10 cellular contexts compared by ENCODE assay signal in the genomic region with DNA sequence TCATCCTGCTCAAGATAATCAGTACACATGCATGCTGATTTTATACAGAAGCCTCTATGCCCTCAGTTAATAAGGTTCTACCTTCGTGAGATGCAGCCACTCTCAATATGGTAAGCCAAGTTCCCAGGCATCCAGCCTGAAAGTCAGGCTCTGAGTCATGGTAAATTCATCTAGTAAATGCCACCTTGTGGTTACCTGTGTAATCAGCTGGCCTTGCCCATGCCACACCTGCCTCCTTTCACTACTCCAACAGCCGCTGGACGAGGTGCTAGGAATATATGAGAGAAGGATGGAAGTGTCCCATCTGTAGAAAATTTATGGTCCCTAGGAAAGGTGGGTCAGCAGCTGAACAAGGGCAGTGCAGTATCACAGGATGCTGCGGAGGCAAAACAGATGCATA.
DNase-seq lines count a peak whose midpoint lies in the region; ATAC-seq, FAIRE-seq and TF ChIP-seq lines count a peak whose summit lies in the region.
"Had no signal": no experiment of that assay in that cellular context is flagged by ENCODE, and none has a peak within 500 bp of the region (broad histone marks: within the 10 kb centered on the region; RNA-seq: fewer than 3 reads in every experiment).

No MANE protein-coding gene starts in this region.

- no peaks in the 10 kb centered on the region for H3K4me1 ChIP-seq in right lobe of liver

- no peak overlapping the region for H3K4me3 Mint-ChIP-seq in activated CD4-positive, alpha-beta memory T cell treated with anti-CD3 and anti-CD28 coated beads, Interleukin-2, amount 10 ng/mL, durations not matched to agents 7 days and 5 days

- no peaks in the 10 kb centered on the region for H3K27me3 Mint-ChIP-seq in activated CD4-positive, alpha-beta memory T cell treated with anti-CD3 and anti-CD28 coated beads, Interleukin-2, amount 10 ng/mL, durations not matched to agents 7 days and 5 days

- no peaks in the 10 kb centered on the region for H3K27me3 ChIP-seq in right lobe of liver

- no peak for TF ChIP-seq POLR2A in right lobe of liver (IDR thresholded peaks at IDR 0.05)

- no peaks in the 10 kb centered on the region for H3K4me1 Mint-ChIP-seq in activated CD4-positive, alpha-beta memory T cell treated with anti-CD3 and anti-CD28 coated beads, Interleukin-2, amount 10 ng/mL, durations not matched to agents 7 days and 5 days

- peak; percentile 46 for DNase-seq in DMS153 (lab: John Stamatoyannopoulos, UW)
- peak; percentile 90 for DNase-seq in LoVo (ENCODE audit: low spot score)
- no peak for DNase-seq in astrocyte of the spinal cord (ENCODE audit: low read depth, low spot score)
- no peak for DNase-seq in right lobe of liver
- DNase-seq in activated naive CD4-positive, alpha-beta T cell treated with anti-CD3 and anti-CD28 coated beads, Interleukin-2, amount 50 U/mL, for 16 hours: no peak
- no peak for DNase-seq in GM19239 (ENCODE audit: insufficient read length, low spot score)
- no peak for DNase-seq in activated CD4-positive, alpha-beta memory T cell treated with anti-CD3 and anti-CD28 coated beads, Interleukin-2, amount 10 ng/mL, durations not matched to agents 7 days and 5 days
- no peak for DNase-seq in GM20000 (ENCODE audit: low spot score)
- DNase-seq: activated naive CD4-positive, alpha-beta T cell had no signal

- ATAC-seq in right lobe of liver: peak in 3 of 4 donors; percentile 24 to 64 (median 40)

- in situ Hi-C loops in astrocyte of the spinal cord (cut with HindIII; ENCODE audit: low sequenced_read_pairs): no loop called here

- H3K4me3 ChIP-seq in astrocyte of the spinal cord (ENCODE audit: low read depth, low read length) (no peak overlapping the region), right lobe of liver (no peak overlapping the region)

- H3K27ac Mint-ChIP-seq in activated CD4-positive, alpha-beta memory T cell treated with anti-CD3 and anti-CD28 coated beads, Interleukin-2, amount 10 ng/mL, durations not matched to agents 7 days and 5 days: no peak overlapping the region

- H3K9me3 ChIP-seq in right lobe of liver: no peaks in the 10 kb centered on the region

- WGBS in right lobe of liver (ENCODE audit: insufficient coverage, low coverage, low lambda C conversion rate, missing lambda C conversion rate): 100% methylated on average over 2 of the region's 4 CpGs

- intact Hi-C loops in right lobe of liver (cut with DNase I): no loop called here

- H3K36me3 Mint-ChIP-seq in activated CD4-positive, alpha-beta memory T cell treated with anti-CD3 and anti-CD28 coated beads, Interleukin-2, amount 10 ng/mL, durations not matched to agents 7 days and 5 days (ENCODE audit: low read depth): no peaks in the 10 kb centered on the region

- POLR2A ChIA-PET in activated CD4-positive, alpha-beta memory T cell treated with anti-CD3 and anti-CD28 coated beads, Interleukin-2, amount 10 ng/mL, durations not matched to agents 7 days and 5 days (lab: Charles Lee): no interaction called here

- CTCF ChIA-PET in activated CD4-positive, alpha-beta memory T cell treated with anti-CD3 and anti-CD28 coated beads, Interleukin-2, amount 10 ng/mL, durations not matched to agents 7 days and 5 days (lab: Charles Lee): no interaction called here

- peaks cover 0 to 36% (median 4%) of the 10 kb centered on the region in 4 donors for H3K36me3 ChIP-seq in right lobe of liver

- H3K27ac ChIP-seq in right lobe of liver: no peak overlapping the region

- no peaks in the 10 kb centered on the region for H3K9me3 Mint-ChIP-seq in activated CD4-positive, alpha-beta memory T cell treated with anti-CD3 and anti-CD28 coated beads, Interleukin-2, amount 10 ng/mL, durations not matched to agents 7 days and 5 days

- TF ChIP-seq CTCF in astrocyte of the spinal cord (IDR thresholded peaks at IDR 0.05; ENCODE audit: low read depth, low read length) (peak; percentile 14), right lobe of liver (IDR thresholded peaks at IDR 0.05) (peak in 2 of 4 donors; percentile 7 to 20), GM20000 (IDR thresholded peaks at IDR 0.05; ENCODE audit: extremely low read depth, missing control alignments) (no peak)

- FAIRE-seq in GM19239 (lab: Jason Lieb, UNC): no peak
- FAIRE-seq: G401.6 had no signal

Comparison
In these comparisons a context has a peak if more than half of its experiments do, and no peak if none do; other contexts are left out.
1. DNase-seq: peak in DMS153 (single experiment) and LoVo (single experiment); none in astrocyte of the spinal cord (single experiment), right lobe of liver (0 of 3), activated naive CD4-positive, alpha-beta T cell treated with anti-CD3 and anti-CD28 coated beads, Interleukin-2, amount 50 U/mL, for 16 hours (single experiment), GM19239 (single experiment), activated CD4-positive, alpha-beta memory T cell treated with anti-CD3 and anti-CD28 coated beads, Interleukin-2, amount 10 ng/mL, durations not matched to agents 7 days and 5 days (single experiment) and GM20000 (single experiment).